21 cellular contexts compared by ENCODE assay signal in the genomic region with DNA sequence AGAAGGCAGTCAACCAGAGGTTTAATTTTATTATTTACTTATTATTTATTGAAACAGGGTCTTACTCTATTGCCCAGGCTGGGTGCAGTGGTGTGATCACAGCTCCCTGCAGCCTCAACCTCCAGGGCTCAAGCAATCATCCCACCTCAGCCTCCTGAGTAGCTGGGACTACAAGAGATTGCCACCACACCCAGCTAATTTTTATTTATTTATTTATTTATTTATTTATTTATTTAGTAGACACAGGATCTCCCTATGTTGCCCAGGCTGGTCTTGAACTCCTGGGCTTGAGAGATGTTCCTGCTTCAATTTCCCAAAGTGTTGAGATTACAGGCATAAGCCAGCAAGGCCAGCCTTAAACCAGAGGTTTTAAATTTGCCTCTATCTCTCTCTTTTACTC.
"Had no signal": no experiment of that assay in that cellular context is flagged by ENCODE, and none has a peak within 500 bp of the region (broad histone marks: within the 10 kb centered on the region; RNA-seq: fewer than 3 reads in every experiment).

No MANE protein-coding gene starts in this region.

- H3K4me3 Mint-ChIP-seq: stimulated activated effector memory CD8-positive, alpha-beta T cell treated with anti-CD3 and anti-CD28 coated beads, Interleukin-12 subunit alpha, Interleukin-12 subunit beta, amount 100 ng/mL, for 72 hours; stimulated activated memory B cell treated with anti-CD40 and anti-IgM and Interleukin-4, amounts not matched to agents 10 μg/mL and 1 μg/mL and 100 μg/mL, for 72 hours; stimulated activated naive B cell treated with anti-CD40 and anti-IgM and Interleukin-4, amounts not matched to agents 10 μg/mL and 1 μg/mL and 100 μg/mL, for 72 hours; stimulated activated naive CD8-positive, alpha-beta T cell treated with anti-CD3 and anti-CD28 coated beads, Interleukin-15, amount 100 ng/mL, for 72 hours; stimulated activated naive CD8-positive, alpha-beta T cell treated with anti-CD3 and anti-CD28 coated beads, Interleukin-15, Interleukin-2, amounts not matched to agents 100 ng/mL and 50 ng/mL, for 24 hours; type B pancreatic cell had no signal

- H3K4me1 ChIP-seq: testis, thyroid gland, uterus had no signal

- FAIRE-seq: urothelium cell line had no signal

- H3K27me3 ChIP-seq: suprapubic skin, testis, thyroid gland, tibial artery, tibial nerve, upper lobe of left lung, upper lobe of right lung, uterus, vagina had no signal

- ATAC-seq: stimulated activated memory B cell treated with anti-CD40 and anti-IgM and Interleukin-4, amounts not matched to agents 10 μg/mL and 1 μg/mL and 100 μg/mL, for 72 hours; stimulated activated naive CD8-positive, alpha-beta T cell treated with anti-CD3 and anti-CD28 coated beads, Interleukin-15, Interleukin-2, amounts not matched to agents 100 U/mL and 50 U/mL, for 24 hours had no signal

- H3K36me3 Mint-ChIP-seq: stimulated activated effector memory CD8-positive, alpha-beta T cell treated with anti-CD3 and anti-CD28 coated beads, Interleukin-12 subunit alpha, Interleukin-12 subunit beta, amount 100 ng/mL, for 72 hours; stimulated activated memory B cell treated with anti-CD40 and anti-IgM and Interleukin-4, amounts not matched to agents 10 μg/mL and 1 μg/mL and 100 μg/mL, for 72 hours; stimulated activated naive B cell treated with anti-CD40 and anti-IgM and Interleukin-4, amounts not matched to agents 10 μg/mL and 1 μg/mL and 100 μg/mL, for 72 hours; type B pancreatic cell had no signal

- H3K4me1 Mint-ChIP-seq: stimulated activated effector memory CD8-positive, alpha-beta T cell treated with anti-CD3 and anti-CD28 coated beads, Interleukin-12 subunit alpha, Interleukin-12 subunit beta, amount 100 ng/mL, for 72 hours had no signal

- H3K27ac ChIP-seq: suprapubic skin, testis, thoracic aorta, thyroid gland, tibial artery, transverse colon, upper lobe of right lung, uterus, vagina had no signal

- H3K27ac Mint-ChIP-seq: stimulated activated effector memory CD8-positive, alpha-beta T cell treated with anti-CD3 and anti-CD28 coated beads, Interleukin-12 subunit alpha, Interleukin-12 subunit beta, amount 100 ng/mL, for 72 hours; stimulated activated memory B cell treated with anti-CD40 and anti-IgM and Interleukin-4, amounts not matched to agents 10 μg/mL and 1 μg/mL and 100 μg/mL, for 72 hours; stimulated activated naive B cell treated with anti-CD40 and anti-IgM and Interleukin-4, amounts not matched to agents 10 μg/mL and 1 μg/mL and 100 μg/mL, for 72 hours; stimulated activated naive CD8-positive, alpha-beta T cell treated with anti-CD3 and anti-CD28 coated beads, Interleukin-15, amount 100 ng/mL, for 72 hours; stimulated activated naive CD8-positive, alpha-beta T cell treated with anti-CD3 and anti-CD28 coated beads, Interleukin-15, Interleukin-2, amounts not matched to agents 100 ng/mL and 50 ng/mL, for 24 hours; type B pancreatic cell had no signal

- H3K36me3 ChIP-seq: stomach, suprapubic skin, thoracic aorta, thyroid gland, tibial artery, tibial nerve, transverse colon, upper lobe of left lung, upper lobe of right lung, uterus, vagina had no signal

- H3K9me3 ChIP-seq: stomach, suprapubic skin, testis, thoracic aorta, thyroid gland, tibial artery, tibial nerve, transverse colon, upper lobe of left lung, upper lobe of right lung, uterus, vagina had no signal

- DNase-seq: stimulated activated naive CD4-positive, alpha-beta T cell treated with Interleukin-2 at 50 U/mL for 16 hours; upper lobe of right lung had no signal

- H3K27me3 Mint-ChIP-seq: stimulated activated memory B cell treated with anti-CD40 and anti-IgM and Interleukin-4, amounts not matched to agents 10 μg/mL and 1 μg/mL and 100 μg/mL, for 72 hours had no signal

- H3K4me3 ChIP-seq: testis, thyroid gland had no signal

- H3K9me3 Mint-ChIP-seq: stimulated activated effector memory CD8-positive, alpha-beta T cell treated with anti-CD3 and anti-CD28 coated beads, Interleukin-12 subunit alpha, Interleukin-12 subunit beta, amount 100 ng/mL, for 72 hours; stimulated activated memory B cell treated with anti-CD40 and anti-IgM and Interleukin-4, amounts not matched to agents 10 μg/mL and 1 μg/mL and 100 μg/mL, for 72 hours; stimulated activated naive B cell treated with anti-CD40 and anti-IgM and Interleukin-4, amounts not matched to agents 10 μg/mL and 1 μg/mL and 100 μg/mL, for 72 hours; stimulated activated naive CD8-positive, alpha-beta T cell treated with anti-CD3 and anti-CD28 coated beads, Interleukin-15, amount 100 ng/mL, for 72 hours; stimulated activated naive CD8-positive, alpha-beta T cell treated with anti-CD3 and anti-CD28 coated beads, Interleukin-15, Interleukin-2, amounts not matched to agents 100 ng/mL and 50 ng/mL, for 24 hours; type B pancreatic cell had no signal
